Comparison of ENCODE assay signal across 1 cellular context in genomic region chr3:129608087-129608935, GRCh38.
A peak's percentile ranks its signal among the peaks of the same experiment; 100 is the strongest.
TF ChIP-seq lines count a peak whose summit lies in the region.

No MANE protein-coding gene starts in this region.

TF ChIP-seq in K562, 482 proteins besides CTCF, POLR2A, EP300 and RAD21 (continued from another document and continues in another):
- TF ChIP-seq POLR2G (IDR thresholded peaks at IDR 0.05; ENCODE audit: low read depth, low read length) = no peak
- TF ChIP-seq ZNF395 (CRISPR knock-in tag; IDR thresholded peaks at IDR 0.05) = no peak
- no peak for TF ChIP-seq TCF7L2 (IDR thresholded peaks at IDR 0.05; ENCODE audit: low read depth, low read length)
- no peak for TF ChIP-seq ZNF197 (CRISPR knock-in tag; IDR thresholded peaks at IDR 0.05; ENCODE audit: low read depth)
- TF ChIP-seq BMI1 (IDR thresholded peaks at IDR 0.05; ENCODE audit: low read length) = no peak
- no peak for TF ChIP-seq KAT7 (CRISPR knock-in tag; IDR thresholded peaks at IDR 0.05; ENCODE audit: borderline replicate concordance)
- no peak for TF ChIP-seq ZNF140 (CRISPR knock-in tag; IDR thresholded peaks at IDR 0.05)
- no peak for TF ChIP-seq IRF9 (tag; IDR thresholded peaks at IDR 0.05)
- no peak for TF ChIP-seq POLR2AphosphoS5 (IDR thresholded peaks at IDR 0.05; ENCODE audit: control insufficient read depth, insufficient read depth, low read depth, low read length)
- TF ChIP-seq SETDB1 (IDR thresholded peaks at IDR 0.05; ENCODE audit: low read length) = no peak
- TF ChIP-seq ARID4B (CRISPR knock-in tag; IDR thresholded peaks at IDR 0.05) = no peak
- no peak for TF ChIP-seq PHF20 (IDR thresholded peaks at IDR 0.05; ENCODE audit: partially characterized antibody)
- peak; percentile 80 for TF ChIP-seq HDGF (IDR thresholded peaks at IDR 0.05)
- TF ChIP-seq TOE1 (IDR thresholded peaks at IDR 0.05; ENCODE audit: borderline replicate concordance) = peak; percentile 61; the same call in 1 of the 2 replicates
- TF ChIP-seq TOE1 (CRISPR knock-in tag; IDR thresholded peaks at IDR 0.05; ENCODE audit: borderline replicate concordance, low read depth) = no peak
- TF ChIP-seq MTA2 (IDR thresholded peaks at IDR 0.05; ENCODE audit: low read depth) = 0 out of 2 replicates have a peak, but pooled peaks have one; percentile 35
- no peak for TF ChIP-seq ZNF444 (CRISPR knock-in tag; IDR thresholded peaks at IDR 0.05)
- no peak for TF ChIP-seq ZNF655 (CRISPR knock-in tag; IDR thresholded peaks at IDR 0.05)
- no peak for TF ChIP-seq SRSF1 (IDR thresholded peaks at IDR 0.05; ENCODE audit: low read depth, low read length)
- no peak for TF ChIP-seq CBFB (CRISPR knock-in tag; IDR thresholded peaks at IDR 0.05)
- no peak for TF ChIP-seq CCAR2 (IDR thresholded peaks at IDR 0.05; ENCODE audit: low read depth, low read length)
- TF ChIP-seq CAMTA2 (CRISPR knock-in tag; conservative IDR thresholded peaks at IDR 0.05) = no peak
- TF ChIP-seq ZNF41 (CRISPR knock-in tag; conservative IDR thresholded peaks at IDR 0.05) = no peak
- TF ChIP-seq MTA3 (IDR thresholded peaks at IDR 0.05; ENCODE audit: borderline replicate concordance) = no peak
- TF ChIP-seq ZNF75A (CRISPR knock-in tag; IDR thresholded peaks at IDR 0.05) = no peak
- no peak for TF ChIP-seq ZBED1 (IDR thresholded peaks at IDR 0.05)
- no peak for TF ChIP-seq KLF6 (CRISPR knock-in tag; IDR thresholded peaks at IDR 0.05; ENCODE audit: borderline replicate concordance)
- no peak for TF ChIP-seq MLLT1 (IDR thresholded peaks at IDR 0.05)
- TF ChIP-seq ELF1 (tag; IDR thresholded peaks at IDR 0.05) = no peak
- TF ChIP-seq CREB3 (tag; conservative IDR thresholded peaks at IDR 0.05; ENCODE audit: low read depth) = no peak
- peak; percentile 46 for TF ChIP-seq CBFA2T3 (IDR thresholded peaks at IDR 0.05)
- TF ChIP-seq FOXP1 (CRISPR knock-in tag; IDR thresholded peaks at IDR 0.05) = no peak
- peak; percentile 42; the same call in 1 of the 2 replicates for TF ChIP-seq ETV5 (CRISPR knock-in tag; IDR thresholded peaks at IDR 0.05; ENCODE audit: low read depth)
- no peak for TF ChIP-seq SAFB (IDR thresholded peaks at IDR 0.05; ENCODE audit: borderline replicate concordance, low read depth, low read length)
- TF ChIP-seq KLF10 (CRISPR knock-in tag; IDR thresholded peaks at IDR 0.05) = no peak
- TF ChIP-seq C11orf30 (IDR thresholded peaks at IDR 0.05; ENCODE audit: low read depth) = no peak
- no peak for TF ChIP-seq CHD1 (IDR thresholded peaks at IDR 0.05; ENCODE audit: low read length)
- no peak for TF ChIP-seq SREBF1 (IDR thresholded peaks at IDR 0.05; ENCODE audit: borderline replicate concordance, low read depth, low read length)
- TF ChIP-seq ZNF764 (CRISPR knock-in tag; IDR thresholded peaks at IDR 0.05; ENCODE audit: low read depth) = no peak
- TF ChIP-seq TGIF2 (CRISPR knock-in tag; IDR thresholded peaks at IDR 0.05) = no peak
- TF ChIP-seq PML (IDR thresholded peaks at IDR 0.05; ENCODE audit: low read length) = no peak
- no peak for TF ChIP-seq USF2 (CRISPR knock-in tag; IDR thresholded peaks at IDR 0.05)
- no peak for TF ChIP-seq HES1 (IDR thresholded peaks at IDR 0.05; ENCODE audit: low read depth)
- no peak for TF ChIP-seq MXD1 (CRISPR knock-in tag; IDR thresholded peaks at IDR 0.05; ENCODE audit: borderline replicate concordance, poor library complexity, severe bottlenecking)
- no peak for TF ChIP-seq ZNF785 (CRISPR knock-in tag; IDR thresholded peaks at IDR 0.05)
- TF ChIP-seq EZH2 (IDR thresholded peaks at IDR 0.05; ENCODE audit: borderline replicate concordance, low read depth, low read length) = no peak
- TF ChIP-seq ESRRA (IDR thresholded peaks at IDR 0.05; ENCODE audit: borderline replicate concordance, low read depth) = no peak
- no peak for TF ChIP-seq ZNF699 (CRISPR knock-in tag; IDR thresholded peaks at IDR 0.05; ENCODE audit: insufficient replicate concordance)
- no peak for TF ChIP-seq TSC22D4 (tag; IDR thresholded peaks at IDR 0.05)
- no peak for TF ChIP-seq ZNF511 (CRISPR knock-in tag; IDR thresholded peaks at IDR 0.05)
- no peak for TF ChIP-seq TBP (optimal IDR thresholded peaks at IDR 0.05; ENCODE audit: low read depth, low read length)
- no peak for TF ChIP-seq MCM2 (IDR thresholded peaks at IDR 0.05; ENCODE audit: low read depth)
- peak; percentile 70 for TF ChIP-seq ARID1B (IDR thresholded peaks at IDR 0.05)
- TF ChIP-seq NELFE (IDR thresholded peaks at IDR 0.05; ENCODE audit: insufficient read depth, insufficient read length) = no peak
- no peak for TF ChIP-seq USF1 (CRISPR knock-in tag; IDR thresholded peaks at IDR 0.05)
- TF ChIP-seq TBL1XR1 (IDR thresholded peaks at IDR 0.05; ENCODE audit: low read length in 2 of 2) = no peak
- TF ChIP-seq RBM25 (IDR thresholded peaks at IDR 0.05; ENCODE audit: low read depth, low read length, severe bottlenecking) = no peak
- TF ChIP-seq SMARCA4 (IDR thresholded peaks at IDR 0.05) = peak; percentile 68
